In the genomic region with DNA sequence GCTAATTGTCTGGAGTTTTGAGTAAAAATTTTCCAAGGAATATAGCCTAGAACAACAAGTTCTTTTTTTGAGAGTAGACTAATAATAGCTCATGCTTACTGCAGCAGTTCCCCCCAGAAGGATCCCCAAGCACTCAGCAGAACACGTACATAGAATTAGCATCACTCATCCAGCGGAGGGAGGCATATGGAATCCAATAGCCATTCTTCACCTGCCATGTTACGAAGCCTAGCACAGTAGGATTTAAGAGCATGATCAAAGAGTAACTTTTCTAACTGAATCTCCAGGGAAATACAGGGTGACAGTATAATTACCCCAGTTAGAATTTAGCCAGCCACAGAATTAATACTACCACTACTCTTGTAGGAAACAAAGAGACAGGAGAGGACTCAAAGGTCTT, we compare ENCODE assay signal across 24 cellular contexts.
"Had no signal": no experiment of that assay in that cellular context is flagged by ENCODE, and none has a peak within 500 bp of the region (broad histone marks: within the 10 kb centered on the region; RNA-seq: fewer than 3 reads in every experiment).

No MANE protein-coding gene starts in this region.

- H3K27me3 ChIP-seq: colonic mucosa, dorsolateral prefrontal cortex, esophagus muscularis mucosa, esophagus squamous epithelium, foreskin keratinocyte, gastrocnemius medialis, gastroesophageal sphincter, heart left ventricle, heart right ventricle had no signal

- H3K27ac ChIP-seq: colonic mucosa, coronary artery, dorsolateral prefrontal cortex, epithelial cell of prostate, esophagus muscularis mucosa, esophagus squamous epithelium, foreskin keratinocyte, gastrocnemius medialis, gastroesophageal sphincter, heart left ventricle, heart right ventricle had no signal

- H3K9me3 ChIP-seq: colonic mucosa, esophagus muscularis mucosa, esophagus squamous epithelium, gastrocnemius medialis, gastroesophageal sphincter, heart right ventricle had no signal

- H3K36me3 ChIP-seq: colonic mucosa, esophagus muscularis mucosa, esophagus squamous epithelium, gastrocnemius medialis, gastroesophageal sphincter, heart left ventricle, heart right ventricle had no signal

- ATAC-seq: effector memory CD8-positive, alpha-beta T cell; esophagus mucosa; foreskin keratinocyte; gastrocnemius medialis; gastroesophageal sphincter; heart left ventricle; heart right ventricle had no signal

- H3K4me3 ChIP-seq: colonic mucosa, coronary artery, dorsolateral prefrontal cortex, esophagus muscularis mucosa, esophagus squamous epithelium, gastrocnemius medialis, gastroesophageal sphincter, heart left ventricle, heart right ventricle had no signal

- DNase-seq: colonic mucosa; cortex of kidney; dermis blood vessel endothelial cell; dorsolateral prefrontal cortex; effector CD4-positive, alpha-beta T cell; effector CD8-positive, alpha-beta T cell; effector memory CD4-positive, alpha-beta T cell; effector memory CD8-positive, alpha-beta T cell; endodermal cell; erythroblast; esophagus squamous epithelium; foreskin fibroblast; foreskin keratinocyte; foreskin melanocyte; gastrocnemius medialis; glutamatergic neuron; head of caudate nucleus; heart left ventricle; heart right ventricle had no signal
